In genomic region chr11:22078063-22078462, GRCh38 we compare ENCODE assay signal across 11 cellular contexts.
"Had no signal": no experiment of that assay in that cellular context is flagged by ENCODE, and none has a peak within 500 bp of the region (broad histone marks: within the 10 kb centered on the region; RNA-seq: fewer than 3 reads in every experiment).

No MANE protein-coding gene starts in this region.

- H3K4me1 ChIP-seq: HAP-1 had no signal

- H3K4me2 ChIP-seq: GM23338 had no signal

- H2AFZ ChIP-seq: GM23248, GM23338 had no signal

- FAIRE-seq: H1, H54 had no signal

- H3K27ac ChIP-seq: GM23248 had no signal

- H3K4me3 ChIP-seq: GM23248, GM23338, HAP-1 had no signal

- H3K9me3 ChIP-seq: HAP-1 had no signal

- ATAC-seq: GM23338, HCT116 had no signal

- H3K9ac ChIP-seq: GM23248 had no signal

- H3K36me3 ChIP-seq: HAP-1 had no signal

- DNase-seq: GM23248, GOT3, H7, H9, HCEC 1CT, HFFc6 had no signal
